In genomic region chr14:98138666-98139065, GRCh38 we compare ENCODE assay signal across 8 cellular contexts.
DNase-seq lines count a peak whose midpoint lies in the region; ATAC-seq and TF ChIP-seq lines count a peak whose summit lies in the region.

No MANE protein-coding gene starts in this region.

- no peak for ATAC-seq in GM21515 (IDR thresholded peaks at IDR 0.05; ENCODE audit: unreplicated experiment)

- peak; percentile 3 for TF ChIP-seq CTCF in AG09309 (IDR thresholded peaks at IDR 0.05; ENCODE audit: control insufficient read depth, insufficient read depth, low read depth, low read length, missing control alignments)

- no peak overlapping the region for H3K4me3 ChIP-seq in AG09309 (ENCODE audit: control insufficient read depth, low read depth, low read length)

- DNase-seq in AG09309 (ENCODE audit: low read depth) = no peak
- peak; percentile 36 for DNase-seq in HT1080 (ENCODE audit: low read depth)
- DNase-seq in activated CD4-positive, alpha-beta T cell treated with anti-CD3 and anti-CD28 coated beads for 24 hours (ENCODE audit: low read depth in 2 of 2) = peak; percentile 39 to 72
- DNase-seq in ecto neural progenitor cell (ENCODE audit: low spot score) = peak; percentile 67
- peak; percentile 24 for DNase-seq in pons (ENCODE audit: low spot score)
- no peak for DNase-seq in SIG-M5 (lab: John Stamatoyannopoulos, UW)
- no peak for DNase-seq in NCI-H345 (lab: John Stamatoyannopoulos, UW)

Comparison
In these comparisons a context has a peak if more than half of its experiments do, and no peak if none do; other contexts are left out.
1. DNase-seq: peak in HT1080 (single experiment), activated CD4-positive, alpha-beta T cell treated with anti-CD3 and anti-CD28 coated beads for 24 hours (2 of 2), ecto neural progenitor cell (single experiment) and pons (single experiment); none in AG09309 (single experiment), SIG-M5 (single experiment) and NCI-H345 (single experiment).